Comparison of ENCODE assay signal across 8 cellular contexts in genomic region chr11:66855574-66856495, GRCh38. TPM values are rescaled to one million over a fixed set of nuclear protein-coding genes. Genes with fewer than 3 reads are reported as not detected.
DNase-seq lines count a peak whose midpoint lies in the region; ATAC-seq and TF ChIP-seq lines count a peak whose summit lies in the region.

No MANE protein-coding gene starts in this region.

- H3K36me3 ChIP-seq in esophagus muscularis mucosa (peaks cover 0 to 18% (median 14%) of the 10 kb centered on the region in 4 donors), muscle layer of duodenum (ENCODE audit: control insufficient read depth in 1 of 2, insufficient read depth in 2 of 2, low read length in 2 of 2) (peaks cover 0 to 3% of the 10 kb centered on the region in 2 donors)

- no peak for TF ChIP-seq EP300 in esophagus muscularis mucosa (IDR thresholded peaks at IDR 0.05)

- H3K9me3 Mint-ChIP-seq in stimulated activated effector memory CD8-positive, alpha-beta T cell treated with anti-CD3 and anti-CD28 coated beads, Interleukin-12 subunit alpha, Interleukin-12 subunit beta, amount 100 ng/mL, for 72 hours, result no peaks in the 10 kb centered on the region

- TF ChIP-seq POLR2A in esophagus muscularis mucosa (IDR thresholded peaks at IDR 0.05; ENCODE audit: low read depth), result peak; percentile 66

- peaks cover 6 to 33% (median 17%) of the 10 kb centered on the region in 4 donors for H3K4me1 ChIP-seq in esophagus muscularis mucosa
- peaks cover 6% of the 10 kb centered on the region in 2 donors for H3K4me1 ChIP-seq in muscle layer of duodenum (ENCODE audit: control insufficient read depth in 1 of 2, insufficient read depth in 2 of 2, low read length in 2 of 2)

- peaks cover 10% of the 10 kb centered on the region for H3K4me1 Mint-ChIP-seq in stimulated activated effector memory CD8-positive, alpha-beta T cell treated with anti-CD3 and anti-CD28 coated beads, Interleukin-12 subunit alpha, Interleukin-12 subunit beta, amount 100 ng/mL, for 72 hours

- H3K27ac Mint-ChIP-seq in stimulated activated effector memory CD8-positive, alpha-beta T cell treated with anti-CD3 and anti-CD28 coated beads, Interleukin-12 subunit alpha, Interleukin-12 subunit beta, amount 100 ng/mL, for 72 hours, result peak overlapping the region; percentile 88

- H3K4me3 Mint-ChIP-seq in stimulated activated effector memory CD8-positive, alpha-beta T cell treated with anti-CD3 and anti-CD28 coated beads, Interleukin-12 subunit alpha, Interleukin-12 subunit beta, amount 100 ng/mL, for 72 hours, result peak overlapping the region; percentile 83

- H3K9me3 ChIP-seq in esophagus muscularis mucosa (no peaks in the 10 kb centered on the region), muscle layer of duodenum (ENCODE audit: control insufficient read depth in 1 of 2, low read length in 2 of 2) (no peaks in the 10 kb centered on the region)

- ATAC-seq in GM19467 (IDR thresholded peaks at IDR 0.05; ENCODE audit: unreplicated experiment), result peak; percentile 66
- peak; percentile 85 for ATAC-seq in stimulated activated effector memory CD8-positive, alpha-beta T cell treated with anti-CD3 and anti-CD28 coated beads, Interleukin-12 subunit alpha, Interleukin-12 subunit beta, amount 100 ng/mL, for 72 hours

- H3K36me3 Mint-ChIP-seq in stimulated activated effector memory CD8-positive, alpha-beta T cell treated with anti-CD3 and anti-CD28 coated beads, Interleukin-12 subunit alpha, Interleukin-12 subunit beta, amount 100 ng/mL, for 72 hours, result peaks cover 17% of the 10 kb centered on the region

- peak overlapping the region; percentile 68 to 82 (median 77) for H3K4me3 ChIP-seq in esophagus muscularis mucosa
- H3K4me3 ChIP-seq in muscle layer of duodenum (ENCODE audit: low read depth in 1 of 2, low read length in 2 of 2), result peak overlapping the region; percentile 74 to 87

- peak overlapping the region; percentile 84 to 92 (median 90) for H3K27ac ChIP-seq in esophagus muscularis mucosa (replicated peaks in 1 of 4)
- H3K27ac ChIP-seq in muscle layer of duodenum (ENCODE audit: low read length), result peak overlapping the region; percentile 86

- DNase-seq in COLO668 (lab: John Stamatoyannopoulos, UW; ENCODE audit: unreplicated experiment), result peak; percentile 98
- DNase-seq in HT-29 (ENCODE audit: low spot score), result peak; percentile 97
- DNase-seq in NOMO-1 treated with DMSO at 0.1 percent for 48 hours (lab: John Stamatoyannopoulos, UW; ENCODE audit: unreplicated experiment), result peak; percentile 86
- peak; percentile 86 to 90 for DNase-seq in activated T-cell treated with anti-CD3 and anti-CD28 coated beads, Interleukin-2, amount 50 U/mL, for 48 hours
- peak; percentile 96 for DNase-seq in esophagus muscularis mucosa (ENCODE audit: extremely low spot score)
- peak in 1 of 2 donors; percentile 78 for DNase-seq in stimulated activated effector memory CD8-positive, alpha-beta T cell treated with anti-CD3 and anti-CD28 coated beads, Interleukin-12 subunit alpha, Interleukin-12 subunit beta, amount 100 ng/mL, for 72 hours (ENCODE audit: low spot score in 2 of 2)

- no peak for TF ChIP-seq CTCF in esophagus muscularis mucosa (IDR thresholded peaks at IDR 0.05)

- intact Hi-C loops in esophagus muscularis mucosa (cut with DNase I), result loop anchor here (10.0 kb wide), 1 partner anchor 511 kb away; the partner anchor contains the start of genes B4GAT1 and BRMS1

- WGBS in esophagus muscularis mucosa, result 18% methylated on average over 15 of the region's 51 CpGs

- H3K27me3 ChIP-seq in esophagus muscularis mucosa (no peaks in the 10 kb centered on the region), muscle layer of duodenum (ENCODE audit: low read depth, low read length) (no peaks in the 10 kb centered on the region)

RNA-seq across cellular contexts. Expression of gene LRFN4, which starts 1.0 kb away (rescaled TPM):
- total RNA-seq in HT-29 (2014; rRNA removed; shearing (Covaris generic)), result 122 and 124 TPM in 2 replicates
- total RNA-seq in esophagus muscularis mucosa, result 10 to 100 TPM in 2 of 4 donors, 1 to 10 TPM in 2; 8.7 to 21.9 (median 13.1) TPM

RNA-seq across cellular contexts. Expression of gene RCE1, which starts 12.6 kb away (rescaled TPM):
- 122 and 138 TPM in 2 replicates for total RNA-seq in HT-29 (2014; rRNA removed; shearing (Covaris generic))
- 10 to 100 TPM in 3 of 4 donors, 1 to 10 TPM in 1; 8.7 to 18.2 (median 13.0) TPM for total RNA-seq in esophagus muscularis mucosa
